26 cellular contexts compared by ENCODE assay signal in the genomic region with DNA sequence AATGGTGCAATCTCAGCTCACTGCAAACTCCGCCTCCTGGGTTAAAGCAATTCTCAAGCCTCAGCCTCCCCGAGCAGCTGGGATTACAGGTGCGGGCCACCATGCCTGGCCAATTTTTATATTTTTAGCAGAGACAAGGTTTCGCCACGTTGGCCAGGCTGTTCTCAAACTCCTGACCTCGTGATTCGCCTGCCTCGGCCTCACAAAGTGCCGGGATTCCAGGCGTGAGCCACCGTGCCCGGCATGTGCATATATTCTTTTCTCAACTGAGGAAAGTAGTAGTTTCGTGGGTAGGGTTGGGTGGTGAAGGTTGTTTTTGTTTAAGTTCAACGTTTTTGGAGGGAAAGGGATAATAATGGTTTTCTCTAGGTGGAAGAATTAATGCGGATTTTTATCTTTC.
"Had no signal": no experiment of that assay in that cellular context is flagged by ENCODE, and none has a peak within 500 bp of the region (broad histone marks: within the 10 kb centered on the region; RNA-seq: fewer than 3 reads in every experiment).

No MANE protein-coding gene starts in this region.

- DNase-seq: activated CD4-positive, alpha-beta memory T cell treated with anti-CD3 and anti-CD28 coated beads, Interleukin-2, amount 10 ng/mL, durations not matched to agents 7 days and 5 days; activated CD4-positive, alpha-beta T cell treated with anti-CD3 and anti-CD28 coated beads for 1 hour; activated CD4-positive, alpha-beta T cell treated with anti-CD3 and anti-CD28 coated beads for 48 hours; activated CD4-positive, CD25-positive, alpha-beta regulatory T cell; activated CD8-positive, alpha-beta memory T cell treated with anti-CD3 and anti-CD28 coated beads for 24 hours; activated CD8-positive, alpha-beta memory T cell treated with anti-CD3 and anti-CD28 coated beads, Interleukin-2, amount 10 ng/mL, durations not matched to agents 7 days and 5 days; activated CD8-positive, alpha-beta memory T cell treated with anti-CD3 and anti-CD28 coated beads, Interleukin-2, amount 50 U/mL, for 48 hours; activated effector memory CD4-positive, alpha-beta T cell treated with Interleukin-2 at 50 U/mL for 16 hours; activated naive CD4-positive, alpha-beta T cell treated with anti-CD3 and anti-CD28 coated beads, Interleukin-2, amount 10 ng/mL, durations not matched to agents 7 days and 5 days; activated naive CD8-positive, alpha-beta T cell treated with anti-CD3 and anti-CD28 coated beads, Interleukin-2, amount 50 U/mL, for 24 hours; activated T-cell treated with anti-CD3 and anti-CD28 coated beads, Interleukin-2, amount 50 U/mL, for 48 hours; central memory CD4-positive, alpha-beta T cell; Karpas-422; NCI-H1048; NCI-H1105 treated with DMSO at 0.1 percent for 48 hours; NCI-H1436; NCI-H1694; NCI-H1930; NCI-H2081 treated with DMSO at 0.1 percent for 48 hours; NCI-H446 treated with DMSO at 0.1 percent for 48 hours; NCI-H524; NCI-H69; NK-92 treated with Interleukin-12 subunit alpha and Interleukin-12 subunit beta, amount 100 ng/mL, for 24 hours; Right ventricle myocardium superior; WERI-Rb-1 had no signal

- H3K27ac ChIP-seq: RWPE1, WERI-Rb-1 had no signal

- ATAC-seq: activated CD8-positive, alpha-beta memory T cell treated with anti-CD3 and anti-CD28 coated beads, Interleukin-2, amount 10 ng/mL, durations not matched to agents 7 days and 5 days; activated naive CD8-positive, alpha-beta T cell treated with anti-CD3 and anti-CD28 coated beads, Interleukin-2, amount 50 U/mL, for 24 hours had no signal

- H3K36me3 ChIP-seq: WERI-Rb-1 had no signal
